ENCODE assay signal across 2 cellular contexts in genomic region chr3:56855856-56856538, GRCh38.
TF ChIP-seq lines count a peak whose summit lies in the region.

No MANE protein-coding gene starts in this region.

TF ChIP-seq in GM12878, 131 proteins besides CTCF, POLR2A, EP300 and RAD21:
- TF ChIP-seq ETV6 (conservative IDR thresholded peaks at IDR 0.05 in 1 of 2, IDR thresholded peaks at IDR 0.05 in 1 of 2; ENCODE audit: borderline replicate concordance in 1 of 2, low read depth in 1 of 2), result 0 out of 4 replicates have a peak, but pooled peaks of 1 of the 2 experiments have one; percentile 24
- TF ChIP-seq SMC3 (IDR thresholded peaks at IDR 0.05; ENCODE audit: borderline replicate concordance, low read length), result peak; percentile 74; the same call in 1 of the 2 replicates
- TF ChIP-seq YY1 (IDR thresholded peaks at IDR 0.05; ENCODE audit: low read depth, low read length), result 0 out of 2 replicates have a peak, but pooled peaks have one; percentile 37
- TF ChIP-seq PML (IDR thresholded peaks at IDR 0.05; ENCODE audit: low read length), result no peak
- no peak for TF ChIP-seq RELA (IDR thresholded peaks at IDR 0.05; ENCODE audit: borderline replicate concordance, partially characterized antibody)

TF ChIP-seq in HepG2, 621 proteins besides CTCF, POLR2A, EP300 and RAD21 (continues in another document):
- TF ChIP-seq RFX3 (CRISPR knock-in tag; IDR thresholded peaks at IDR 0.05), result no peak
- no peak for TF ChIP-seq REL (CRISPR knock-in tag; conservative IDR thresholded peaks at IDR 0.05)
- TF ChIP-seq SOX5 (CRISPR knock-in tag; IDR thresholded peaks at IDR 0.05; ENCODE audit: borderline replicate concordance), result peak; percentile 27; the same call in 1 of the 2 replicates
- TF ChIP-seq YEATS2 (CRISPR knock-in tag; IDR thresholded peaks at IDR 0.05; ENCODE audit: borderline replicate concordance), result no peak
- TF ChIP-seq HNRNPK (IDR thresholded peaks at IDR 0.05; ENCODE audit: low read depth, low read length, poor library complexity, severe bottlenecking), result peak; percentile 65
- TF ChIP-seq GABPB1 (CRISPR knock-in tag; IDR thresholded peaks at IDR 0.05), result no peak
- TF ChIP-seq HOMEZ (CRISPR knock-in tag; IDR thresholded peaks at IDR 0.05; ENCODE audit: low read depth), result 0 out of 2 replicates have a peak, but pooled peaks have one; percentile 9
- TF ChIP-seq REPIN1 (CRISPR knock-in tag; IDR thresholded peaks at IDR 0.05; ENCODE audit: borderline replicate concordance, low read depth), result no peak
- TF ChIP-seq SALL2 (CRISPR knock-in tag; IDR thresholded peaks at IDR 0.05), result no peak
- TF ChIP-seq HDAC6 (IDR thresholded peaks at IDR 0.05; ENCODE audit: low read depth, low read length), result no peak
- TF ChIP-seq TFAP4 (IDR thresholded peaks at IDR 0.05; ENCODE audit: borderline replicate concordance, low read depth), result no peak
- no peak for TF ChIP-seq ZNF407 (CRISPR knock-in tag; IDR thresholded peaks at IDR 0.05; ENCODE audit: not compliant biosample characterization)
- TF ChIP-seq MIXL1 (CRISPR knock-in tag; IDR thresholded peaks at IDR 0.05), result 0 out of 2 replicates have a peak, but pooled peaks have one; percentile 38
- TF ChIP-seq BCL6 (CRISPR knock-in tag; IDR thresholded peaks at IDR 0.05), result 0 out of 2 replicates have a peak, but pooled peaks have one; percentile 24
- TF ChIP-seq DRAP1 (CRISPR knock-in tag; IDR thresholded peaks at IDR 0.05), result peak; percentile 31; the same call in 1 of the 2 replicates
- TF ChIP-seq JUN (CRISPR knock-in tag; IDR thresholded peaks at IDR 0.05), result no peak
- TF ChIP-seq SNAPC2 (CRISPR knock-in tag; IDR thresholded peaks at IDR 0.05), result no peak
- TF ChIP-seq ZNF382 (CRISPR knock-in tag; IDR thresholded peaks at IDR 0.05; ENCODE audit: borderline replicate concordance), result no peak
- TF ChIP-seq CEBPG (CRISPR knock-in tag; IDR thresholded peaks at IDR 0.05), result peak; percentile 19; the same call in 1 of the 2 replicates
- TF ChIP-seq FOXA3 (CRISPR knock-in tag; IDR thresholded peaks at IDR 0.05), result 0 out of 2 replicates have a peak, but pooled peaks have one; percentile 11
- TF ChIP-seq ARID5B (CRISPR knock-in tag; IDR thresholded peaks at IDR 0.05), result peak; percentile 35; the same call in 1 of the 2 replicates
- TF ChIP-seq SOX13 (IDR thresholded peaks at IDR 0.05), result no peak
- TF ChIP-seq SOX13 (CRISPR knock-in tag; conservative IDR thresholded peaks at IDR 0.05 in 1 of 2, IDR thresholded peaks at IDR 0.05 in 1 of 2), result peak in 1 of 2 experiments; percentile 56; a peak in 1 of 4 replicates
- no peak for TF ChIP-seq MYPOP (CRISPR knock-in tag; IDR thresholded peaks at IDR 0.05)
- TF ChIP-seq RBM22 (optimal IDR thresholded peaks at IDR 0.05; ENCODE audit: low read length), result no peak
- no peak for TF ChIP-seq ZNF12 (CRISPR knock-in tag; IDR thresholded peaks at IDR 0.05)
- TF ChIP-seq ZBTB43 (CRISPR knock-in tag; conservative IDR thresholded peaks at IDR 0.05), result no peak
- TF ChIP-seq TRIM22 (IDR thresholded peaks at IDR 0.05), result no peak
- TF ChIP-seq STAG1 (CRISPR knock-in tag; IDR thresholded peaks at IDR 0.05), result peak; percentile 67
- no peak for TF ChIP-seq ZHX1 (CRISPR knock-in tag; IDR thresholded peaks at IDR 0.05; ENCODE audit: low read depth)
- TF ChIP-seq NFE2 (CRISPR knock-in tag; IDR thresholded peaks at IDR 0.05), result no peak
- no peak for TF ChIP-seq ZFP1 (CRISPR knock-in tag; IDR thresholded peaks at IDR 0.05)
- TF ChIP-seq ELF3 (CRISPR knock-in tag; IDR thresholded peaks at IDR 0.05), result peak; percentile 43; the same call in 1 of the 2 replicates
